ENCODE assay signal across 9 cellular contexts in the genomic region with DNA sequence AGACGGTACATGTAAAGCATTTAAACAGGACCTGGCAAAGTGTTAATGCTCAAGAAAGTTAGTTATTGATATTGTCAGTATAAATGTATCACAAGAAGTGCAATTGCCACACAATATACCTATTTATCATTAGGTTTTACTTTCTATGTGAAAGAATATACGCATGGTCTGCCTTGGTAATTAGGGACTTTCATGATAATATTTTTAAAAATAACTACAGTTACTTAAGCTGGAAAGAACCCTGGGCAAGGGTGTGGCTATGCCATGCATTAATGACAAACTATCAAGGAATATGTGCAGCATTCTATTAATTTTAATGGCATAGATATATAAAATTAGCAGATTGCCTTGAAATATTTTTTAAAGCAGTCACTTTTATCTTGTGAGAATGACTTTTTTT.
"Had no signal": no experiment of that assay in that cellular context is flagged by ENCODE, and none has a peak within 500 bp of the region (broad histone marks: within the 10 kb centered on the region; RNA-seq: fewer than 3 reads in every experiment).

No MANE protein-coding gene starts in this region.

- ATAC-seq: GM23338, HCT116 had no signal

- H3K9me3 ChIP-seq: HAP-1 had no signal

- H3K36me3 ChIP-seq: HAP-1 had no signal

- H3K4me3 ChIP-seq: GM23248, GM23338, HAP-1 had no signal

- H3K27ac ChIP-seq: GM23248 had no signal

- H3K4me2 ChIP-seq: GM23338 had no signal

- H3K4me1 ChIP-seq: HAP-1 had no signal

- H3K9ac ChIP-seq: GM23248 had no signal

- DNase-seq: GM23248, GOT3, H7, H9, HCEC 1CT, HFFc6 had no signal

- H2AFZ ChIP-seq: GM23248, GM23338 had no signal
